Comparison of ENCODE assay signal across 30 cellular contexts in genomic region chr17:67685351-67685750, GRCh38.
"Had no signal": no experiment of that assay in that cellular context is flagged by ENCODE, and none has a peak within 500 bp of the region (broad histone marks: within the 10 kb centered on the region; RNA-seq: fewer than 3 reads in every experiment).

No MANE protein-coding gene starts in this region.

- H3K27me3 Mint-ChIP-seq: activated CD8-positive, alpha-beta T cell treated with anti-CD3 and anti-CD28 coated beads for 36 hours; activated naive CD4-positive, alpha-beta T cell treated with anti-CD3 and anti-CD28 coated beads, Interleukin-2, amount 10 ng/mL, durations not matched to agents 7 days and 5 days; activated naive CD8-positive, alpha-beta T cell; activated naive CD8-positive, alpha-beta T cell treated with anti-CD3 and anti-CD28 coated beads, Interleukin-2, amount 50 U/mL, for 24 hours; brain; T-cell; T-helper 17 cell had no signal

- H3K4me1 ChIP-seq: SJCRH30 had no signal

- H3K27me3 ChIP-seq: SJCRH30 had no signal

- DNase-seq: activated CD4-positive, alpha-beta T cell treated with anti-CD3 and anti-CD28 coated beads for 1 hour; activated CD4-positive, alpha-beta T cell treated with anti-CD3 and anti-CD28 coated beads for 48 hours; activated CD4-positive, CD25-positive, alpha-beta regulatory T cell; activated CD8-positive, alpha-beta T cell treated with anti-CD3 and anti-CD28 coated beads for 36 hours; activated effector memory CD4-positive, alpha-beta T cell treated with Interleukin-2 at 50 U/mL for 16 hours; activated naive CD4-positive, alpha-beta T cell treated with anti-CD3 and anti-CD28 coated beads, Interleukin-2, amount 10 ng/mL, durations not matched to agents 7 days and 5 days; activated naive CD8-positive, alpha-beta T cell treated with anti-CD3 and anti-CD28 coated beads, Interleukin-2, amount 50 U/mL, for 24 hours; activated T-cell treated with anti-CD3 and anti-CD28 coated beads, Interleukin-2, amount 50 U/mL, for 4 hours; anterior cingulate cortex; caudate nucleus; Kasumi-1; KG1; MG63; NCI-H1048; NCI-H1105 treated with DMSO at 0.1 percent for 48 hours; NCI-H1436; NCI-H1694; NCI-H2029; NCI-H345; NCI-H524 treated with DMSO at 0.1 percent for 48 hours; SHP77; SJCRH30; SK-N-SH; T-cell; T-helper 17 cell; T-helper 9 cell; WERI-Rb-1 had no signal

- H3K4me2 ChIP-seq: SK-N-SH had no signal

- H3K9me3 ChIP-seq: MG63, SJCRH30, SK-N-SH had no signal

- H3K27ac Mint-ChIP-seq: activated CD8-positive, alpha-beta T cell treated with anti-CD3 and anti-CD28 coated beads for 36 hours; activated naive CD4-positive, alpha-beta T cell treated with anti-CD3 and anti-CD28 coated beads, Interleukin-2, amount 10 ng/mL, durations not matched to agents 7 days and 5 days; activated naive CD8-positive, alpha-beta T cell treated with anti-CD3 and anti-CD28 coated beads, Interleukin-2, amount 50 U/mL, for 24 hours; activated T-helper 1 cell treated with anti-CD3 and anti-CD28 coated beads, Interleukin-12 subunit alpha, Interleukin-12 subunit beta, Interleukin-2, Interleukin-4 antibody, amounts not matched to agents 30 ng/mL and 10 ng/mL and 1 ng/mL, durations not matched to agents 14 hours and 24 hours and 36 hours; T-helper 17 cell had no signal

- H3K4me3 Mint-ChIP-seq: activated CD8-positive, alpha-beta T cell treated with anti-CD3 and anti-CD28 coated beads for 36 hours; activated naive CD4-positive, alpha-beta T cell treated with anti-CD3 and anti-CD28 coated beads, Interleukin-2, amount 10 ng/mL, durations not matched to agents 7 days and 5 days; activated naive CD8-positive, alpha-beta T cell; activated naive CD8-positive, alpha-beta T cell treated with anti-CD3 and anti-CD28 coated beads, Interleukin-2, amount 50 U/mL, for 24 hours; activated T-cell treated with anti-CD3 and anti-CD28 coated beads, Interleukin-2, amount 50 U/mL, for 4 hours; activated T-helper 1 cell treated with anti-CD3 and anti-CD28 coated beads, Interleukin-12 subunit alpha, Interleukin-12 subunit beta, Interleukin-2, Interleukin-4 antibody, amounts not matched to agents 30 ng/mL and 10 ng/mL and 1 ng/mL, durations not matched to agents 14 hours and 24 hours and 36 hours; T-cell; T-helper 17 cell had no signal

- H3K27ac ChIP-seq: SJCRH30, WERI-Rb-1 had no signal

- H3K36me3 Mint-ChIP-seq: activated naive CD8-positive, alpha-beta T cell; brain had no signal

- H3K9me3 Mint-ChIP-seq: activated CD8-positive, alpha-beta T cell treated with anti-CD3 and anti-CD28 coated beads for 36 hours; activated naive CD4-positive, alpha-beta T cell treated with anti-CD3 and anti-CD28 coated beads, Interleukin-2, amount 10 ng/mL, durations not matched to agents 7 days and 5 days; activated naive CD8-positive, alpha-beta T cell treated with anti-CD3 and anti-CD28 coated beads, Interleukin-2, amount 50 U/mL, for 24 hours; activated T-cell treated with anti-CD3 and anti-CD28 coated beads, Interleukin-2, amount 50 U/mL, for 4 hours; activated T-helper 1 cell treated with anti-CD3 and anti-CD28 coated beads, Interleukin-12 subunit alpha, Interleukin-12 subunit beta, Interleukin-2, Interleukin-4 antibody, amounts not matched to agents 30 ng/mL and 10 ng/mL and 1 ng/mL, durations not matched to agents 14 hours and 24 hours and 36 hours; brain; T-cell had no signal

- H3K36me3 ChIP-seq: MG63, SJCRH30, WERI-Rb-1 had no signal

- H3K4me3 ChIP-seq: MG63, SJCRH30 had no signal

- H3K9ac ChIP-seq: SK-N-SH had no signal
